In genomic region chr2:14194233-14194632, GRCh38 we compare ENCODE assay signal across 16 cellular contexts.
"Had no signal": no experiment of that assay in that cellular context is flagged by ENCODE, and none has a peak within 500 bp of the region (broad histone marks: within the 10 kb centered on the region; RNA-seq: fewer than 3 reads in every experiment).

No MANE protein-coding gene starts in this region.

- H3K27me3 ChIP-seq: adrenal gland, cardiac muscle cell had no signal

- DNase-seq: activated B cell treated with CpG ODN at 0.5 μM for 24 hours; activated CD4-positive, alpha-beta T cell treated with anti-CD3 and anti-CD28 coated beads, Interleukin-2, amount 10 ng/mL, durations not matched to agents 24 days and 14 days; activated CD8-positive, alpha-beta memory T cell treated with anti-CD3 and anti-CD28 coated beads, Interleukin-2, amount 50 U/mL, for 4 hours; activated CD8-positive, alpha-beta T cell treated with anti-CD3 and anti-CD28 coated beads, Interleukin-2, amount 10 ng/mL, durations not matched to agents 7 days and 5 days; activated effector memory CD4-positive, alpha-beta T cell treated with anti-CD3 and anti-CD28 coated beads, Interleukin-2, amount 50 U/mL, for 16 hours; activated T-cell treated with anti-CD3 and anti-CD28 coated beads, Interleukin-2, amount 50 U/mL, for 48 hours; adrenal gland; left ventricle myocardium superior; nucleus accumbens; posterior cingulate gyrus; retina; stimulated activated CD4-positive, alpha-beta T cell treated with anti-CD3 and anti-CD28 coated beads, Interleukin-12 subunit alpha, Interleukin-12 subunit beta, amount 100 ng/mL, for 4 hours; stimulated activated CD4-positive, alpha-beta T cell treated with anti-CD3 and anti-CD28 coated beads, Interleukin-2, amount 100 ng/mL, for 24 hours had no signal

- H3K27ac ChIP-seq: adrenal gland, cardiac muscle cell, thoracic aorta had no signal

- H3K4me3 ChIP-seq: adrenal gland, cardiac muscle cell, thoracic aorta had no signal

- H3K9me3 ChIP-seq: adrenal gland, thoracic aorta had no signal

- ATAC-seq: activated CD8-positive, alpha-beta T cell treated with anti-CD3 and anti-CD28 coated beads, Interleukin-2, amount 10 ng/mL, durations not matched to agents 7 days and 5 days; esophagus mucosa; left ventricle myocardium superior had no signal

- H3K4me1 ChIP-seq: adrenal gland had no signal

- H3K36me3 ChIP-seq: adrenal gland, cardiac muscle cell, thoracic aorta had no signal
